Comparison of ENCODE assay signal across 27 cellular contexts in the genomic region with DNA sequence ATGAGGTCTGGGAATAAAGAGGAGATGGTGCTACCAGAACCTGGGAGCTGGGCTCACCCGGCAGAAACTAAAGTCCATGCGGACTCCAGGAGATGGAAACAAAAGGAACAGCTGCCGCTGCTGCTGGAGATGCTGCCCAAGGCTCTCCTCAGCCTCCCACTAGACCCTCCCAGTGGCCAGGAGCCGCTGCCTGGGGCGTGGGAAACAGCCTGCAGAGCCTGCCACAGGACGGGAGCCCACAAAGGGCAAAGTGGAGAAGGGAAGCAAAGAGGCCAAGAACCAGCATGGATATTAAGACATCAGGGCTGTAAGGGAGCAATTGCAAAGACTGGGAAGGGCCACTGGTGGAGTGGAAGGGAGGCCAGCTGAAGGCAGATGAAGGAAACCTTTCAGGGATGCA.
"Had no signal": no experiment of that assay in that cellular context is flagged by ENCODE, and none has a peak within 500 bp of the region (broad histone marks: within the 10 kb centered on the region; RNA-seq: fewer than 3 reads in every experiment).

No MANE protein-coding gene starts in this region.

- ATAC-seq: activated T-cell treated with anti-CD3 and anti-CD28 coated beads, Interleukin-2, amount 50 U/mL, for 4 hours; gastroesophageal sphincter; left cardiac atrium; left ventricle myocardium superior; psoas muscle had no signal

- H3K4me3 ChIP-seq: gastroesophageal sphincter, psoas muscle, suprapubic skin, tibial nerve had no signal

- H3K27me3 Mint-ChIP-seq: activated naive CD4-positive, alpha-beta T cell treated with anti-CD3 and anti-CD28 coated beads, Interleukin-2, amount 50 U/mL, for 24 hours; naive B cell had no signal

- H3K9me3 Mint-ChIP-seq: activated naive CD4-positive, alpha-beta T cell treated with anti-CD3 and anti-CD28 coated beads, Interleukin-2, amount 50 U/mL, for 24 hours had no signal

- H3K9me3 ChIP-seq: gastroesophageal sphincter, psoas muscle, suprapubic skin had no signal

- H3K27ac Mint-ChIP-seq: activated naive CD4-positive, alpha-beta T cell treated with anti-CD3 and anti-CD28 coated beads, Interleukin-2, amount 50 U/mL, for 24 hours; activated T-helper 2 cell treated with anti-CD3 and anti-CD28 coated beads, Interferon-gamma antibody, Interleukin-2, Interleukin-4, amounts not matched to agents 10 μg/mL and 5 μg/mL and 100 μg/mL, durations not matched to agents 14 hours and 24 hours and 36 hours had no signal

- H3K9ac ChIP-seq: parathyroid adenoma had no signal

- H3K36me3 ChIP-seq: brain microvascular endothelial cell, gastroesophageal sphincter, suprapubic skin, tibial nerve had no signal

- H2AFZ ChIP-seq: parathyroid adenoma had no signal

- H3K27me3 ChIP-seq: brain microvascular endothelial cell, gastroesophageal sphincter, suprapubic skin, tibial nerve had no signal

- H3K79me2 ChIP-seq: parathyroid adenoma had no signal

- H3K4me1 ChIP-seq: parathyroid adenoma, psoas muscle had no signal

- H3K36me3 Mint-ChIP-seq: activated naive CD4-positive, alpha-beta T cell treated with anti-CD3 and anti-CD28 coated beads, Interleukin-2, amount 50 U/mL, for 24 hours had no signal

- H3K4me3 Mint-ChIP-seq: activated naive CD4-positive, alpha-beta T cell treated with anti-CD3 and anti-CD28 coated beads, Interleukin-2, amount 50 U/mL, for 24 hours; activated T-cell treated with anti-CD3 and anti-CD28 coated beads, Interleukin-2, amount 50 U/mL, for 4 hours; neural crest cell had no signal

- FAIRE-seq: astrocyte, endothelial cell of umbilical vein, keratinocyte had no signal

- H3K27ac ChIP-seq: brain microvascular endothelial cell, gastroesophageal sphincter, parathyroid adenoma, psoas muscle, suprapubic skin, tibial nerve had no signal

- DNase-seq: activated CD4-positive, alpha-beta T cell treated with anti-CD3 and anti-CD28 coated beads for 4 hours; activated CD4-positive, alpha-beta T cell treated with anti-CD3 and anti-CD28 coated beads, Interleukin-2, amount 50 U/mL, for 4 hours; activated CD4-positive, CD25-positive, alpha-beta regulatory T cell; activated T-cell treated with anti-CD3 and anti-CD28 coated beads, Interleukin-2, amount 50 U/mL, for 4 hours; brain microvascular endothelial cell; cortex of kidney; head of caudate nucleus; hippocampal formation; left cardiac atrium; left ventricle myocardium superior; naive B cell; occipital lobe; psoas muscle; stimulated activated CD4-positive, alpha-beta T cell treated with anti-CD3 and anti-CD28 coated beads, Interleukin-15, amount 100 ng/mL, for 24 hours; stimulated activated CD4-positive, alpha-beta T cell treated with anti-CD3 and anti-CD28 coated beads, Interleukin-2, amount 100 ng/mL, for 24 hours; stimulated activated naive CD4-positive, alpha-beta T cell; T-helper 1 cell had no signal
